1 cellular context compared by ENCODE assay signal in genomic region chr5:68054625-68055024, GRCh38.
TF ChIP-seq lines count a peak whose summit lies in the region.

No MANE protein-coding gene starts in this region.

TF ChIP-seq in GM23338, 12 proteins besides CTCF, POLR2A, EP300 and RAD21:
- TF ChIP-seq ZNF462 (CRISPR knock-in tag; IDR thresholded peaks at IDR 0.05) (no peak), EZH2phosphoT487 (IDR thresholded peaks at IDR 0.05; ENCODE audit: unreplicated experiment) (no peak), ZNF114 (CRISPR knock-in tag; IDR thresholded peaks at IDR 0.05) (no peak), STAT1 (IDR thresholded peaks at IDR 0.05; ENCODE audit: unreplicated experiment) (no peak), REST (IDR thresholded peaks at IDR 0.05; ENCODE audit: unreplicated experiment) (no peak), ZNF331 (CRISPR knock-in tag; IDR thresholded peaks at IDR 0.05; ENCODE audit: low read depth) (no peak), JUNB (IDR thresholded peaks at IDR 0.05; ENCODE audit: unreplicated experiment) (no peak), EZH2 (IDR thresholded peaks at IDR 0.05; ENCODE audit: low read depth, unreplicated experiment) (no peak), CREB1 (CRISPR knock-in tag; IDR thresholded peaks at IDR 0.05; ENCODE audit: low read depth) (no peak), POLR2AphosphoS5 (IDR thresholded peaks at IDR 0.05; ENCODE audit: low read depth) (no peak), ETS1 (IDR thresholded peaks at IDR 0.05) (no peak), NANOG (IDR thresholded peaks at IDR 0.05; ENCODE audit: borderline replicate concordance) (no peak)
